1 cellular context compared by ENCODE assay signal in the genomic region with DNA sequence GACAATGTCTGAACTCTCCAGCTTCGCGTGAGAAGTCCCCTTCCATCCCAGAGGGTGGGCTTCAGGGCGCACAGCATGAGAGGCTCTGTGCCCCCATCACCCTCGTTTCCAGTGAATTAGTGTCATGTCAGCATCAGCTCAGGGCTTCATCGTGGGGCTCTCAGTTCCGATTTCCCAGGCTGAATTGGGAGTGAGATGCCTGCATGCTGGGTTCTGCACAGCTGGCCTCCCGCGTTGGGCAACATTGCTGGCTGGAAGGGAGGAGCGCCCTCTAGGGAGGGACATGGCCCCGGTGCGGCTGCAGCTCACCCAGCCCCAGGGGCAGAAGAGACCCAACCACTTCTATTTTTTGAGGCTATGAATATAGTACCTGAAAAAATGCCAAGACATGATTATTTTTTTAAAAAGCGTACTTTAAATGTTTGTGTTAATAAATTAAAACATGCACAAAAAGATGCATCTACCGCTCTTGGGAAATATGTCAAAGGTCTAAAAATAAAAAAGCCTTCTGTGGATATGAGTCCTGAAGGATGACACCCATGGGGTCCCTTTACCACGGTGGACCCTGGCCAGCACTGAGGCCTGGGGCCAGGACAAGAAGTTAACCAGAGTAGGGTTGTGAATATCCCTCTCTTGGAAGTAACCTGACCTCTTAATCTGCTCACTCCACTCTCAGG.
TF ChIP-seq lines count a peak whose summit lies in the region.

No MANE protein-coding gene starts in this region.

TF ChIP-seq in GM12878, 131 proteins besides CTCF, POLR2A, EP300 and RAD21 (continued from another document):
- TF ChIP-seq, protein P1, sequence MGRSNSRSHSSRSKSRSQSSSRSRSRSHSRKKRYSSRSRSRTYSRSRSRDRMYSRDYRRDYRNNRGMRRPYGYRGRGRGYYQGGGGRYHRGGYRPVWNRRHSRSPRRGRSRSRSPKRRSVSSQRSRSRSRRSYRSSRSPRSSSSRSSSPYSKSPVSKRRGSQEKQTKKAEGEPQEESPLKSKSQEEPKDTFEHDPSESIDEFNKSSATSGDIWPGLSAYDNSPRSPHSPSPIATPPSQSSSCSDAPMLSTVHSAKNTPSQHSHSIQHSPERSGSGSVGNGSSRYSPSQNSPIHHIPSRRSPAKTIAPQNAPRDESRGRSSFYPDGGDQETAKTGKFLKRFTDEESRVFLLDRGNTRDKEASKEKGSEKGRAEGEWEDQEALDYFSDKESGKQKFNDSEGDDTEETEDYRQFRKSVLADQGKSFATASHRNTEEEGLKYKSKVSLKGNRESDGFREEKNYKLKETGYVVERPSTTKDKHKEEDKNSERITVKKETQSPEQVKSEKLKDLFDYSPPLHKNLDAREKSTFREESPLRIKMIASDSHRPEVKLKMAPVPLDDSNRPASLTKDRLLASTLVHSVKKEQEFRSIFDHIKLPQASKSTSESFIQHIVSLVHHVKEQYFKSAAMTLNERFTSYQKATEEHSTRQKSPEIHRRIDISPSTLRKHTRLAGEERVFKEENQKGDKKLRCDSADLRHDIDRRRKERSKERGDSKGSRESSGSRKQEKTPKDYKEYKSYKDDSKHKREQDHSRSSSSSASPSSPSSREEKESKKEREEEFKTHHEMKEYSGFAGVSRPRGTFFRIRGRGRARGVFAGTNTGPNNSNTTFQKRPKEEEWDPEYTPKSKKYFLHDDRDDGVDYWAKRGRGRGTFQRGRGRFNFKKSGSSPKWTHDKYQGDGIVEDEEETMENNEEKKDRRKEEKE (IDR thresholded peaks at IDR 0.05): no peak
- TF ChIP-seq TCF7 (IDR thresholded peaks at IDR 0.05; ENCODE audit: borderline replicate concordance) (no peak), NR2C2 (IDR thresholded peaks at IDR 0.05; ENCODE audit: borderline replicate concordance, control insufficient read depth, insufficient read length, low read depth) (no peak), WRNIP1 (IDR thresholded peaks at IDR 0.05; ENCODE audit: borderline replicate concordance, low read depth, low read length) (no peak), HDAC6 (IDR thresholded peaks at IDR 0.05; ENCODE audit: unreplicated experiment) (no peak), EZH2 (IDR thresholded peaks at IDR 0.05; ENCODE audit: borderline replicate concordance, control insufficient read depth, low read depth, low read length) (no peak), SP1 (IDR thresholded peaks at IDR 0.05; ENCODE audit: low read depth, low read length) (no peak)
- TF ChIP-seq, protein P2, sequence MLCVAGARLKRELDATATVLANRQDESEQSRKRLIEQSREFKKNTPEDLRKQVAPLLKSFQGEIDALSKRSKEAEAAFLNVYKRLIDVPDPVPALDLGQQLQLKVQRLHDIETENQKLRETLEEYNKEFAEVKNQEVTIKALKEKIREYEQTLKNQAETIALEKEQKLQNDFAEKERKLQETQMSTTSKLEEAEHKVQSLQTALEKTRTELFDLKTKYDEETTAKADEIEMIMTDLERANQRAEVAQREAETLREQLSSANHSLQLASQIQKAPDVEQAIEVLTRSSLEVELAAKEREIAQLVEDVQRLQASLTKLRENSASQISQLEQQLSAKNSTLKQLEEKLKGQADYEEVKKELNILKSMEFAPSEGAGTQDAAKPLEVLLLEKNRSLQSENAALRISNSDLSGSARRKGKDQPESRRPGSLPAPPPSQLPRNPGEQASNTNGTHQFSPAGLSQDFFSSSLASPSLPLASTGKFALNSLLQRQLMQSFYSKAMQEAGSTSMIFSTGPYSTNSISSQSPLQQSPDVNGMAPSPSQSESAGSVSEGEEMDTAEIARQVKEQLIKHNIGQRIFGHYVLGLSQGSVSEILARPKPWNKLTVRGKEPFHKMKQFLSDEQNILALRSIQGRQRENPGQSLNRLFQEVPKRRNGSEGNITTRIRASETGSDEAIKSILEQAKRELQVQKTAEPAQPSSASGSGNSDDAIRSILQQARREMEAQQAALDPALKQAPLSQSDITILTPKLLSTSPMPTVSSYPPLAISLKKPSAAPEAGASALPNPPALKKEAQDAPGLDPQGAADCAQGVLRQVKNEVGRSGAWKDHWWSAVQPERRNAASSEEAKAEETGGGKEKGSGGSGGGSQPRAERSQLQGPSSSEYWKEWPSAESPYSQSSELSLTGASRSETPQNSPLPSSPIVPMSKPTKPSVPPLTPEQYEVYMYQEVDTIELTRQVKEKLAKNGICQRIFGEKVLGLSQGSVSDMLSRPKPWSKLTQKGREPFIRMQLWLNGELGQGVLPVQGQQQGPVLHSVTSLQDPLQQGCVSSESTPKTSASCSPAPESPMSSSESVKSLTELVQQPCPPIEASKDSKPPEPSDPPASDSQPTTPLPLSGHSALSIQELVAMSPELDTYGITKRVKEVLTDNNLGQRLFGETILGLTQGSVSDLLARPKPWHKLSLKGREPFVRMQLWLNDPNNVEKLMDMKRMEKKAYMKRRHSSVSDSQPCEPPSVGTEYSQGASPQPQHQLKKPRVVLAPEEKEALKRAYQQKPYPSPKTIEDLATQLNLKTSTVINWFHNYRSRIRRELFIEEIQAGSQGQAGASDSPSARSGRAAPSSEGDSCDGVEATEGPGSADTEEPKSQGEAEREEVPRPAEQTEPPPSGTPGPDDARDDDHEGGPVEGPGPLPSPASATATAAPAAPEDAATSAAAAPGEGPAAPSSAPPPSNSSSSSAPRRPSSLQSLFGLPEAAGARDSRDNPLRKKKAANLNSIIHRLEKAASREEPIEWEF (IDR thresholded peaks at IDR 0.05; ENCODE audit: insufficient replicate concordance, low read depth, low read length): no peak
- TF ChIP-seq, protein P3, sequence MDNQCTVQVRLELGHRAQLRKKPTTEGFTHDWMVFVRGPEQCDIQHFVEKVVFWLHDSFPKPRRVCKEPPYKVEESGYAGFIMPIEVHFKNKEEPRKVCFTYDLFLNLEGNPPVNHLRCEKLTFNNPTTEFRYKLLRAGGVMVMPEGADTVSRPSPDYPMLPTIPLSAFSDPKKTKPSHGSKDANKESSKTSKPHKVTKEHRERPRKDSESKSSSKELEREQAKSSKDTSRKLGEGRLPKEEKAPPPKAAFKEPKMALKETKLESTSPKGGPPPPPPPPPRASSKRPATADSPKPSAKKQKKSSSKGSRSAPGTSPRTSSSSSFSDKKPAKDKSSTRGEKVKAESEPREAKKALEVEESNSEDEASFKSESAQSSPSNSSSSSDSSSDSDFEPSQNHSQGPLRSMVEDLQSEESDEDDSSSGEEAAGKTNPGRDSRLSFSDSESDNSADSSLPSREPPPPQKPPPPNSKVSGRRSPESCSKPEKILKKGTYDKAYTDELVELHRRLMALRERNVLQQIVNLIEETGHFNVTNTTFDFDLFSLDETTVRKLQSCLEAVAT (IDR thresholded peaks at IDR 0.05): no peak
